In genomic region chr2:171400395-171400794, GRCh38 we compare ENCODE assay signal across 26 cellular contexts.
"Had no signal": no experiment of that assay in that cellular context is flagged by ENCODE, and none has a peak within 500 bp of the region (broad histone marks: within the 10 kb centered on the region; RNA-seq: fewer than 3 reads in every experiment).

No MANE protein-coding gene starts in this region.

- H3K4me3 Mint-ChIP-seq: activated CD4-positive, alpha-beta memory T cell treated with anti-CD3 and anti-CD28 coated beads for 36 hours; activated CD4-positive, alpha-beta T cell treated with anti-CD3 and anti-CD28 coated beads, Interleukin-2, amount 10 ng/mL, durations not matched to agents 24 days and 14 days; natural killer cell had no signal

- H3K36me3 ChIP-seq: adrenal gland, cardiac muscle cell, colonic mucosa, left lung, lower lobe of right lung had no signal

- H3K4me3 ChIP-seq: adrenal gland, body of pancreas, cardiac muscle cell, colonic mucosa, left lung, lower lobe of right lung, testis had no signal

- H3K27ac Mint-ChIP-seq: activated CD4-positive, alpha-beta memory T cell treated with anti-CD3 and anti-CD28 coated beads for 36 hours; activated CD4-positive, alpha-beta T cell treated with anti-CD3 and anti-CD28 coated beads, Interleukin-2, amount 10 ng/mL, durations not matched to agents 24 days and 14 days; activated naive CD4-positive, alpha-beta T cell treated with anti-CD3 and anti-CD28 coated beads, Interleukin-2, amount 50 U/mL, for 72 hours; activated T-helper 2 cell treated with anti-CD3 and anti-CD28 coated beads, Interferon-gamma antibody, Interleukin-2, Interleukin-4, amounts not matched to agents 10 μg/mL and 5 μg/mL and 100 μg/mL, durations not matched to agents 14 hours and 24 hours and 36 hours; natural killer cell had no signal

- H3K27ac ChIP-seq: adrenal gland, body of pancreas, cardiac muscle cell, colonic mucosa, left lung, lower lobe of right lung, testis, VCaP had no signal

- DNase-seq: activated CD4-positive, alpha-beta memory T cell treated with anti-CD3 and anti-CD28 coated beads for 36 hours; activated CD4-positive, alpha-beta T cell treated with anti-CD3 and anti-CD28 coated beads, Interleukin-2, amount 10 ng/mL, durations not matched to agents 24 days and 14 days; activated CD4-positive, CD25-positive, alpha-beta regulatory T cell treated with anti-CD3 and anti-CD28 coated beads, Interleukin-2, amount 50 U/mL, for 72 hours; activated CD8-positive, alpha-beta memory T cell treated with anti-CD3 and anti-CD28 coated beads, Interleukin-2, amount 50 U/mL, for 4 hours; activated T-cell treated with anti-CD3 and anti-CD28 coated beads, Interleukin-2, amount 50 U/mL, for 1 hour; adrenal gland; aorta; body of pancreas; cerebellar nuclear complex; colonic mucosa; effector CD8-positive, alpha-beta T cell; left lung; lower lobe of right lung; mesendoderm; natural killer cell; posterior cingulate gyrus; right cardiac atrium; stimulated activated CD4-positive, alpha-beta T cell treated with anti-CD3 and anti-CD28 coated beads, Interleukin-15, amount 100 ng/mL, for 24 hours; stimulated activated naive CD8-positive, alpha-beta T cell treated with anti-CD3 and anti-CD28 coated beads, Interleukin-15, Interleukin-2, amounts not matched to agents 100 U/mL and 50 U/mL, for 24 hours; T-helper 1 cell; testis; trophoblast cell had no signal

- H3K4me1 ChIP-seq: colonic mucosa, left lung, lower lobe of right lung, testis had no signal

- H3K27me3 ChIP-seq: adrenal gland, body of pancreas, cardiac muscle cell, colonic mucosa, left lung, testis had no signal

- H3K27me3 Mint-ChIP-seq: activated CD4-positive, alpha-beta memory T cell treated with anti-CD3 and anti-CD28 coated beads for 36 hours; activated CD4-positive, alpha-beta T cell treated with anti-CD3 and anti-CD28 coated beads, Interleukin-2, amount 10 ng/mL, durations not matched to agents 24 days and 14 days had no signal

- ATAC-seq: body of pancreas; left lung; lower lobe of right lung; natural killer cell; right cardiac atrium; stimulated activated naive CD8-positive, alpha-beta T cell treated with anti-CD3 and anti-CD28 coated beads, Interleukin-15, Interleukin-2, amounts not matched to agents 100 U/mL and 50 U/mL, for 24 hours had no signal

- H3K9me3 ChIP-seq: adrenal gland, body of pancreas, colonic mucosa, testis had no signal
